13 cellular contexts compared by ENCODE assay signal in the genomic region with DNA sequence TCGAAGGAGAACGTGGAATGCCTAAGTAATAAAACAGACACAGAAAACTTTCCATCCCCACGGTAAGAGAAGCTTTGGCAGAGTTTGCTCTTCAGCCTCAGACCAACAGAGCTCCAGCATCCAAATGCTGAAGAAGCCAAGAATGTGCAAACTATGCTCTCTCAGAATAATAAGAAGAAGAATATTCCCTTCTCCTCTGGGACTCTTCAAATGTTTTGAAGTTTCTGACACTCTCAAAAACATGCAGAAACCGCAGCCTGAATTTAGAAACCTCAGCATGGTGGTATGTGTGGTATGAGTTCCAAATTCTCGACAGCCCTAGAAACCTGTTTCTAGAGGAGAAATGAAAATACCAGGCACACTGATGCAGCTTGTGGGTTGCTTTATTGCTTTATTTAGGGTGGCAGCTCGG.
DNase-seq lines count a peak whose midpoint lies in the region; ATAC-seq and TF ChIP-seq lines count a peak whose summit lies in the region.
"Had no signal": no experiment of that assay in that cellular context is flagged by ENCODE, and none has a peak within 500 bp of the region (broad histone marks: within the 10 kb centered on the region; RNA-seq: fewer than 3 reads in every experiment).

No MANE protein-coding gene starts in this region.

- TF ChIP-seq CTCF in fibroblast of pulmonary artery (IDR thresholded peaks at IDR 0.05; ENCODE audit: low read length, missing control alignments) (no peak), gastrocnemius medialis (IDR thresholded peaks at IDR 0.05 in 4 of 5, conservative IDR thresholded peaks at IDR 0.05 in 1 of 5) (no peak), right atrium auricular region (IDR thresholded peaks at IDR 0.05) (no peak)

- H3K9me3 ChIP-seq in SJSA1 (replicated peaks) = no peaks in the 10 kb centered on the region
- no peaks in the 10 kb centered on the region for H3K9me3 ChIP-seq in gastrocnemius medialis
- H3K9me3 ChIP-seq in right atrium auricular region = no peaks in the 10 kb centered on the region
- H3K9me3 ChIP-seq: body of pancreas had no signal

- ATAC-seq in gastrocnemius medialis = no peak
- no peak for ATAC-seq in HG02870 (IDR thresholded peaks at IDR 0.05; ENCODE audit: unreplicated experiment)
- ATAC-seq: body of pancreas, HCT116 had no signal

- in situ Hi-C loops in gastrocnemius medialis (cut with MboI; ENCODE audit: low sequenced_read_pairs in 4 of 4) = no loop called here

- intact Hi-C loops in gastrocnemius medialis (cut with DNase I; ENCODE audit: low total_unique reads) = no loop called here

- TF ChIP-seq POLR2A in gastrocnemius medialis (IDR thresholded peaks at IDR 0.05) = no peak

- peaks cover 55% of the 10 kb centered on the region for H3K4me1 ChIP-seq in SJSA1 (replicated peaks)
- H3K4me1 ChIP-seq in gastrocnemius medialis = peaks cover 41 to 55% of the 10 kb centered on the region in 2 donors
- no peaks in the 10 kb centered on the region for H3K4me1 ChIP-seq in right atrium auricular region
- H3K4me1 ChIP-seq: body of pancreas had no signal

- H3K4me3 ChIP-seq in SJSA1 (no peak overlapping the region), fibroblast of pulmonary artery (replicated peaks; ENCODE audit: low read depth, low read length) (no peak overlapping the region), gastrocnemius medialis (no peak overlapping the region), right atrium auricular region (no peak overlapping the region)
- H3K4me3 ChIP-seq: body of pancreas had no signal

- peak overlapping the region; percentile 78 for H3K27ac ChIP-seq in SJSA1
- peak overlapping the region in 3 of 4 donors; percentile 27 to 92 (median 89) for H3K27ac ChIP-seq in gastrocnemius medialis
- H3K27ac ChIP-seq in right atrium auricular region = no peak overlapping the region
- H3K27ac ChIP-seq: body of pancreas had no signal

- H3K27me3 ChIP-seq in SJSA1 (replicated peaks) = no peaks in the 10 kb centered on the region
- H3K27me3 ChIP-seq in gastrocnemius medialis = no peaks in the 10 kb centered on the region
- H3K27me3 ChIP-seq in right atrium auricular region = no peaks in the 10 kb centered on the region
- H3K27me3 ChIP-seq: body of pancreas had no signal

- DNase-seq in Daoy (ENCODE audit: low read depth) (peak; percentile 37), SJSA1 (ENCODE audit: low read depth in 1 of 2, low spot score in 2 of 2) (peak; percentile 80 to 95), fibroblast of pulmonary artery (ENCODE audit: low read depth) (peak; percentile 66), gastrocnemius medialis (no peak), UCSD-AML1 (lab: John Stamatoyannopoulos, UW; ENCODE audit: unreplicated experiment) (no peak), NCI-H1436 (lab: John Stamatoyannopoulos, UW) (no peak), right atrium auricular region (ENCODE audit: low spot score) (no peak)
- DNase-seq: body of pancreas; CD8-positive, alpha-beta memory T cell; NCI-H2171 treated with DMSO at 0.1 percent for 48 hours; nephron progenitor cell had no signal

- H3K36me3 ChIP-seq in SJSA1 (no peaks in the 10 kb centered on the region), gastrocnemius medialis (no peaks in the 10 kb centered on the region), right atrium auricular region (no peaks in the 10 kb centered on the region)

Comparison
In these comparisons a context has a peak if more than half of its experiments do, and no peak if none do; other contexts are left out.
1. DNase-seq: peak in Daoy (single experiment), SJSA1 (2 of 2) and fibroblast of pulmonary artery (single experiment); none in gastrocnemius medialis (0 of 2), UCSD-AML1 (single experiment), NCI-H1436 (single experiment) and right atrium auricular region (single experiment).
2. H3K27ac ChIP-seq: peak in SJSA1 (single experiment) and gastrocnemius medialis (3 of 4); none in right atrium auricular region (0 of 2).